In the genomic region with DNA sequence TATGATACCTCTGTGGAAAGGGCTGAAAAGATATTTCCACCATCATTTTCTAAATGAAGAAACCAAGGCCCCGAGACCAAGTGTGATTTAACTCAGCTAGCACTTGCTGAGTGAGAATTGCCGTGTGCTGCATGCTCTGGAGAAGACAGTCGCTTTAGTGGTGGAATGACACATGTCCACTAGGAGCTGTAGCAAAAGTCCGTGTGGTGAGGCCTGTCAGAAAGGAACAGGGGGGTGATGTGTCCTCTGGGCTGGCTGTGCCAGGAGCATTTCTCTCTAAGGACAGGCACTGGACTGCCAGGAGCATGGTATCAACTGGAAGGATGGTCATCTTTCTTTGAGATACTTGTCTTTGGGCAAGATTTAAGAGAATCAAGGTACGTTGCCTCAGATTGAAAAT, we compare ENCODE assay signal across 19 cellular contexts.
"Had no signal": no experiment of that assay in that cellular context is flagged by ENCODE, and none has a peak within 500 bp of the region (broad histone marks: within the 10 kb centered on the region; RNA-seq: fewer than 3 reads in every experiment).

No MANE protein-coding gene starts in this region.

- FAIRE-seq: pancreas had no signal

- H3K27ac ChIP-seq: esophagus muscularis mucosa, neural progenitor cell, pancreas, stomach, thyroid gland had no signal

- H3K36me3 ChIP-seq: breast epithelium had no signal

- H3K4me3 ChIP-seq: breast epithelium, esophagus muscularis mucosa, neural progenitor cell, pancreas, stomach, thyroid gland had no signal

- H3K9ac ChIP-seq: neural progenitor cell had no signal

- H3K27me3 ChIP-seq: breast epithelium, esophagus muscularis mucosa, neural progenitor cell, pancreas, stomach, thyroid gland had no signal

- H3K4me2 ChIP-seq: neural progenitor cell had no signal

- DNase-seq: activated CD4-positive, alpha-beta T cell treated with anti-CD3 and anti-CD28 coated beads, Interleukin-2, amount 50 U/mL, for 48 hours; activated CD8-positive, alpha-beta memory T cell treated with anti-CD3 and anti-CD28 coated beads, Interleukin-2, amount 10 ng/mL, durations not matched to agents 7 days and 5 days; activated gamma-delta T cell; activated T-cell treated with anti-CD3 and anti-CD28 coated beads, Interleukin-2, amount 50 U/mL, for 4 hours; amygdala; foreskin fibroblast; head of caudate nucleus; mesendoderm; pancreas; retina; stimulated activated CD4-positive, alpha-beta T cell treated with anti-CD3 and anti-CD28 coated beads, Interleukin-15, amount 100 ng/mL, for 24 hours; stimulated activated CD4-positive, alpha-beta T cell treated with anti-CD3 and anti-CD28 coated beads, Interleukin-4, amount 100 ng/mL, for 24 hours; stomach; SW 1271; thyroid gland had no signal

- H3K9me3 ChIP-seq: breast epithelium, esophagus muscularis mucosa, pancreas, stomach, thyroid gland had no signal

- H3K4me1 ChIP-seq: breast epithelium, neural progenitor cell had no signal

- H2AFZ ChIP-seq: neural progenitor cell had no signal

- ATAC-seq: activated CD4-positive, CD25-positive, alpha-beta regulatory T cell treated with anti-CD3 and anti-CD28 coated beads, Interleukin-2, amount 50 U/mL, for 24 hours; activated CD8-positive, alpha-beta memory T cell treated with anti-CD3 and anti-CD28 coated beads, Interleukin-2, amount 10 ng/mL, durations not matched to agents 7 days and 5 days; activated T-cell treated with anti-CD3 and anti-CD28 coated beads, Interleukin-2, amount 50 U/mL, for 4 hours had no signal
